ENCODE assay signal across 1 cellular context in the genomic region with DNA sequence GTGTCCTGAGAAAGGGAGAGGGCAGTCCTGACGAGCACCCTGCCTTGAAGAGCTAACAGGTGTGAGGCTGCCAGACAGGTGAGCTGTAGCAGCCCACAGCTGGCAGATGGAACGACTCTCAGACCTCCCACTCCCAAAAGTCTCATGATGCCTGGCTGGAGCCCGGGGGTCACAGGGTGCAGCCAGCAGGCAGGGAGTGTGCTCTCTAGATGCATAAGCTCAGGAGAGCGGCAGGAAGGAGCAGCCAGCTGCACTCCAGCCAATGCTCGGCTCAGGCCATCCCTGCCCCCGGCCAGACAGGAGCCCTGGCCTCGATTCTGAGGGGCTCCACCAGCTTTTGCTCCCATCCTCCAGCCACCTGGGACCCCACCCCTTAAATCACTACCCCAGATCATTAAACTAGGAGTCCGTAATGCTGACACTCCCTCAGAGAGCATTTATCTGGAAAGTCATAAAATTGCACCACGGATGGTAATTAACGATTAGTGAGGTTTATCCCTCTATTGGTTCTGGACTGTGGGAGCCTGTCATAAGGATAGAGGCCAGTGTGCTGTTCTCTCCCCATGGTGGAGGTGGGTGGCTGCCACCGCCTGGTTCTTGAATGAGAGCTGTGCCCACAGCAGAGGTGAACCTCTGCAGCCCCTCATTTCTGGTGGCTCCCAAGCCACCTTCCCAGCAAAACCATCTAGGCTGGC.
TF ChIP-seq lines count a peak whose summit lies in the region.

No MANE protein-coding gene starts in this region.

TF ChIP-seq in K562, 482 proteins besides CTCF, POLR2A, EP300 and RAD21 (continued from another document):
- TF ChIP-seq, protein P1, sequence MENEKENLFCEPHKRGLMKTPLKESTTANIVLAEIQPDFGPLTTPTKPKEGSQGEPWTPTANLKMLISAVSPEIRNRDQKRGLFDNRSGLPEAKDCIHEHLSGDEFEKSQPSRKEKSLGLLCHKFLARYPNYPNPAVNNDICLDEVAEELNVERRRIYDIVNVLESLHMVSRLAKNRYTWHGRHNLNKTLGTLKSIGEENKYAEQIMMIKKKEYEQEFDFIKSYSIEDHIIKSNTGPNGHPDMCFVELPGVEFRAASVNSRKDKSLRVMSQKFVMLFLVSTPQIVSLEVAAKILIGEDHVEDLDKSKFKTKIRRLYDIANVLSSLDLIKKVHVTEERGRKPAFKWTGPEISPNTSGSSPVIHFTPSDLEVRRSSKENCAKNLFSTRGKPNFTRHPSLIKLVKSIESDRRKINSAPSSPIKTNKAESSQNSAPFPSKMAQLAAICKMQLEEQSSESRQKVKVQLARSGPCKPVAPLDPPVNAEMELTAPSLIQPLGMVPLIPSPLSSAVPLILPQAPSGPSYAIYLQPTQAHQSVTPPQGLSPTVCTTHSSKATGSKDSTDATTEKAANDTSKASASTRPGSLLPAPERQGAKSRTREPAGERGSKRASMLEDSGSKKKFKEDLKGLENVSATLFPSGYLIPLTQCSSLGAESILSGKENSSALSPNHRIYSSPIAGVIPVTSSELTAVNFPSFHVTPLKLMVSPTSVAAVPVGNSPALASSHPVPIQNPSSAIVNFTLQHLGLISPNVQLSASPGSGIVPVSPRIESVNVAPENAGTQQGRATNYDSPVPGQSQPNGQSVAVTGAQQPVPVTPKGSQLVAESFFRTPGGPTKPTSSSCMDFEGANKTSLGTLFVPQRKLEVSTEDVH (IDR thresholded peaks at IDR 0.05; ENCODE audit: low read depth, partially characterized antibody) = no peak
- no peak for TF ChIP-seq ZNF79 (CRISPR knock-in tag; IDR thresholded peaks at IDR 0.05; ENCODE audit: low read depth)
- TF ChIP-seq, protein P2, sequence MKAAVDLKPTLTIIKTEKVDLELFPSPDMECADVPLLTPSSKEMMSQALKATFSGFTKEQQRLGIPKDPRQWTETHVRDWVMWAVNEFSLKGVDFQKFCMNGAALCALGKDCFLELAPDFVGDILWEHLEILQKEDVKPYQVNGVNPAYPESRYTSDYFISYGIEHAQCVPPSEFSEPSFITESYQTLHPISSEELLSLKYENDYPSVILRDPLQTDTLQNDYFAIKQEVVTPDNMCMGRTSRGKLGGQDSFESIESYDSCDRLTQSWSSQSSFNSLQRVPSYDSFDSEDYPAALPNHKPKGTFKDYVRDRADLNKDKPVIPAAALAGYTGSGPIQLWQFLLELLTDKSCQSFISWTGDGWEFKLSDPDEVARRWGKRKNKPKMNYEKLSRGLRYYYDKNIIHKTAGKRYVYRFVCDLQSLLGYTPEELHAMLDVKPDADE (conservative IDR thresholded peaks at IDR 0.05; ENCODE audit: control insufficient read depth, low read depth, low read length) = no peak
- TF ChIP-seq ZC3H8 (IDR thresholded peaks at IDR 0.05) = no peak
- no peak for TF ChIP-seq ZBED1 (IDR thresholded peaks at IDR 0.05)
- TF ChIP-seq, protein P3, sequence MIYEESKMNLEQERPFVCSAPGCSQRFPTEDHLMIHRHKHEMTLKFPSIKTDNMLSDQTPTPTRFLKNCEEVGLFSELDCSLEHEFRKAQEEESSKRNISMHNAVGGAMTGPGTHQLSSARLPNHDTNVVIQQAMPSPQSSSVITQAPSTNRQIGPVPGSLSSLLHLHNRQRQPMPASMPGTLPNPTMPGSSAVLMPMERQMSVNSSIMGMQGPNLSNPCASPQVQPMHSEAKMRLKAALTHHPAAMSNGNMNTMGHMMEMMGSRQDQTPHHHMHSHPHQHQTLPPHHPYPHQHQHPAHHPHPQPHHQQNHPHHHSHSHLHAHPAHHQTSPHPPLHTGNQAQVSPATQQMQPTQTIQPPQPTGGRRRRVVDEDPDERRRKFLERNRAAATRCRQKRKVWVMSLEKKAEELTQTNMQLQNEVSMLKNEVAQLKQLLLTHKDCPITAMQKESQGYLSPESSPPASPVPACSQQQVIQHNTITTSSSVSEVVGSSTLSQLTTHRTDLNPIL (CRISPR knock-in tag; IDR thresholded peaks at IDR 0.05) = no peak
- no peak for TF ChIP-seq TRIM24 (IDR thresholded peaks at IDR 0.05)
- no peak for TF ChIP-seq RBM22 (IDR thresholded peaks at IDR 0.05; ENCODE audit: low read depth, low read length, poor library complexity, severe bottlenecking)
- TF ChIP-seq MAFF (IDR thresholded peaks at IDR 0.05; ENCODE audit: low read length) = no peak
TF ChIP-seq in K562: peak in this region for 0.
